ENCODE assay signal across 33 cellular contexts in genomic region chr19:48477696-48478338, GRCh38. TPM values are rescaled to one million over a fixed set of nuclear protein-coding genes. Genes with fewer than 3 reads are reported as not detected.
"Had no signal": no experiment of that assay in that cellular context is flagged by ENCODE, and none has a peak within 500 bp of the region (broad histone marks: within the 10 kb centered on the region; RNA-seq: fewer than 3 reads in every experiment).

No MANE protein-coding gene starts in this region.

- H3K9me3 Mint-ChIP-seq: dendritic cell treated with granulocyte-macrophage colony-stimulating factor and Interleukin-4, amounts not matched to agents 40 ng/mL and 50 ng/mL, for 4 days; endodermal cell; naive thymus-derived CD4-positive, alpha-beta T cell; nephron had no signal

- ATAC-seq: esophagus mucosa; gastrocnemius medialis; heart left ventricle; left lobe of liver; naive thymus-derived CD4-positive, alpha-beta T cell; sciatic nerve had no signal

- H3K27me3 ChIP-seq: colonic mucosa, gastrocnemius medialis, heart left ventricle, hepatocyte, stomach, thyroid gland, vagina had no signal

- H3K9me3 ChIP-seq: colonic mucosa, gastrocnemius medialis, heart left ventricle, stomach, thyroid gland, vagina had no signal

- H3K27ac Mint-ChIP-seq: dendritic cell treated with granulocyte-macrophage colony-stimulating factor and Interleukin-4, amounts not matched to agents 40 ng/mL and 50 ng/mL, for 4 days; endodermal cell; nephron; progenitor cell of endocrine pancreas had no signal

- H3K4me2 ChIP-seq: hepatocyte, smooth muscle cell had no signal

- H3K4me1 Mint-ChIP-seq: endodermal cell had no signal

- H3K27me3 Mint-ChIP-seq: naive thymus-derived CD4-positive, alpha-beta T cell; progenitor cell of endocrine pancreas had no signal

- H2AFZ ChIP-seq: hepatocyte, parathyroid adenoma had no signal

- H3K9ac ChIP-seq: parathyroid adenoma had no signal

- FAIRE-seq: kidney had no signal

- H3K79me2 ChIP-seq: hepatocyte, parathyroid adenoma had no signal

- H3K4me3 Mint-ChIP-seq: dendritic cell treated with granulocyte-macrophage colony-stimulating factor and Interleukin-4, amounts not matched to agents 40 ng/mL and 50 ng/mL, for 4 days; endodermal cell; nephron had no signal

- H3K27ac ChIP-seq: colonic mucosa, epithelial cell of prostate, gastrocnemius medialis, hepatocyte, parathyroid adenoma, vagina had no signal

- DNase-seq: colonic mucosa; effector CD8-positive, alpha-beta T cell; endodermal cell; foreskin fibroblast; gastrocnemius medialis; kidney; mammary epithelial cell; mesendoderm; midbrain; naive thymus-derived CD4-positive, alpha-beta T cell; occipital lobe; stimulated activated CD4-positive, alpha-beta T cell treated with anti-CD3 and anti-CD28 coated beads, Interleukin-12 subunit alpha, Interleukin-12 subunit beta, amount 100 ng/mL, for 4 hours; stimulated activated CD4-positive, alpha-beta T cell treated with anti-CD3 and anti-CD28 coated beads, Interleukin-1b, Interleukin-23, amount 100 ng/mL, for 48 hours; stimulated activated CD4-positive, alpha-beta T cell treated with anti-CD3 and anti-CD28 coated beads, Interleukin-4, amount 100 ng/mL, for 1 hour; stimulated activated CD8-positive, alpha-beta memory T cell treated with anti-CD3 and anti-CD28 coated beads, Interleukin-4, amount 100 ng/mL, for 48 hours; stimulated activated naive CD4-positive, alpha-beta T cell treated with Interleukin-2 at 50 U/mL for 16 hours; stomach; thyroid gland; trophoblast cell had no signal

- H3K4me1 ChIP-seq: colonic mucosa had no signal

- H3K4me3 ChIP-seq: colonic mucosa, gastrocnemius medialis, heart left ventricle, hepatocyte, smooth muscle cell, stomach, thyroid gland, vagina had no signal

RNA-seq across cellular contexts. Expression of gene LMTK3, which starts 33.8 kb away (rescaled TPM):
- total RNA-seq: gastrocnemius medialis, glomerular endothelial cell, subcutaneous adipose tissue had no signal
